8 cellular contexts compared by ENCODE assay signal in genomic region chr17:75088465-75088895, GRCh38. TPM values are rescaled to one million over a fixed set of nuclear protein-coding genes. Genes with fewer than 3 reads are reported as not detected.
DNase-seq lines count a peak whose midpoint lies in the region; ATAC-seq and TF ChIP-seq lines count a peak whose summit lies in the region.

No MANE protein-coding gene starts in this region.

- H3K4me1 ChIP-seq in endodermal cell (ENCODE audit: control insufficient read depth, insufficient read depth, low read length) (peaks cover 6% of the 10 kb centered on the region), muscle layer of duodenum (ENCODE audit: control insufficient read depth in 1 of 2, insufficient read depth in 2 of 2, low read length in 2 of 2) (peaks cover 3 to 19% of the 10 kb centered on the region in 2 donors)

- H3K36me3 ChIP-seq in KOPT-K1 (ENCODE audit: insufficient read depth, low read length), result no peaks in the 10 kb centered on the region
- no peaks in the 10 kb centered on the region for H3K36me3 ChIP-seq in endodermal cell (ENCODE audit: control insufficient read depth, insufficient read depth, low read length)
- H3K36me3 ChIP-seq in muscle layer of duodenum (ENCODE audit: control insufficient read depth in 1 of 2, insufficient read depth in 2 of 2, low read length in 2 of 2), result no peaks in the 10 kb centered on the region

- H3K27me3 ChIP-seq in endodermal cell (ENCODE audit: control insufficient read depth, insufficient read depth, low read length, poor library complexity, severe bottlenecking) (no peaks in the 10 kb centered on the region), muscle layer of duodenum (ENCODE audit: low read depth, low read length) (no peaks in the 10 kb centered on the region)

- H3K9me3 ChIP-seq in KOPT-K1 (ENCODE audit: insufficient read depth, low read length, poor library complexity, severe bottlenecking), result no peaks in the 10 kb centered on the region
- no peaks in the 10 kb centered on the region for H3K9me3 ChIP-seq in endodermal cell (ENCODE audit: control insufficient read depth, low read length)
- H3K9me3 ChIP-seq in muscle layer of duodenum (ENCODE audit: control insufficient read depth in 1 of 2, low read length in 2 of 2), result no peaks in the 10 kb centered on the region

- H3K27ac Mint-ChIP-seq in endodermal cell, result peak overlapping the region; percentile 92

- H3K9me3 Mint-ChIP-seq in endodermal cell, result no peaks in the 10 kb centered on the region

- ATAC-seq in GM18519 (IDR thresholded peaks at IDR 0.05; ENCODE audit: low FRiP score, unreplicated experiment), result no peak

- H3K9ac ChIP-seq in endodermal cell (ENCODE audit: extremely low read depth, low read length, poor library complexity, severe bottlenecking), result peak overlapping the region; percentile 90

- WGBS in endodermal cell (ENCODE audit: insufficient coverage in 1 of 2, insufficient read length in 1 of 2), 2 experiments, result 75 to 90% methylated on average over 4 to 9 of the region's 9 CpGs

- POLR2A ChIA-PET in AG04449 (lab: Yijun Ruan, JAX), result interaction anchor here (0.5 to 1.7 kb wide), 5 partner anchors 10 to 29 kb away, joined by 3 to 12 read pairs (median 3); no protein-coding TSS in a partner anchor

- H3K4me3 Mint-ChIP-seq in endodermal cell, result peak overlapping the region; percentile 82

- no peaks in the 10 kb centered on the region for H3K27me3 Mint-ChIP-seq in endodermal cell (ENCODE audit: insufficient read depth)

- CTCF ChIA-PET in AG04449 (lab: Yijun Ruan, JAX), result interaction anchor here (0.8 to 3.2 kb wide), 11 partner anchors 7 to 127 kb away, joined by 3 to 25 read pairs (median 8); no protein-coding TSS in a partner anchor

- H3K4me1 Mint-ChIP-seq in endodermal cell, result peaks cover 52% of the 10 kb centered on the region

- H3K4me3 ChIP-seq in AG04449 (ENCODE audit: low read depth, low read length) (peak overlapping the region; percentile 69), endodermal cell (ENCODE audit: low read length) (peak overlapping the region; percentile 89), muscle layer of duodenum (ENCODE audit: low read depth in 1 of 2, low read length in 2 of 2) (peak overlapping the region; percentile 55 to 59)

- H3K27ac ChIP-seq in KOPT-K1 (ENCODE audit: low read depth, low read length, poor library complexity, severe bottlenecking) (peak overlapping the region; percentile 59), endodermal cell (ENCODE audit: low read depth, low read length) (no peak overlapping the region), muscle layer of duodenum (ENCODE audit: low read length) (peak overlapping the region; percentile 79)

- TF ChIP-seq CTCF in AG04449 (IDR thresholded peaks at IDR 0.05; ENCODE audit: insufficient read depth, low read length, missing control alignments) (peak; percentile 22), endodermal cell (conservative IDR thresholded peaks at IDR 0.05) (no peak)

- H3K36me3 Mint-ChIP-seq in endodermal cell (ENCODE audit: low read depth), result peaks cover 6% of the 10 kb centered on the region

- DNase-seq in AG04449 (ENCODE audit: low read depth, low spot score) (no peak), endodermal cell (peak; percentile 83), RPMI8226 (no peak), NCI-H446 (lab: John Stamatoyannopoulos, UW) (no peak), NCI-H82 (lab: John Stamatoyannopoulos, UW) (no peak)

RNA-seq across cellular contexts. Expression of gene SLC16A5, which starts 0.7 kb away (rescaled TPM):
- total RNA-seq in endodermal cell, result 10 to 100 TPM; 28.8 to 54.0 TPM
- 10.8 TPM for polyA plus RNA-seq in endodermal cell (2013, experiment 1 of 2)
- polyA plus RNA-seq in endodermal cell (2013, experiment 2 of 2), result 7.6 TPM

RNA-seq across cellular contexts. Expression of gene ARMC7, which starts 21.3 kb away (rescaled TPM):
- total RNA-seq in endodermal cell, result 10 to 100 TPM; 20.0 to 26.6 TPM
- polyA plus RNA-seq in endodermal cell (2013, experiment 1 of 2), result 14.0 TPM
- 12.3 TPM for polyA plus RNA-seq in endodermal cell (2013, experiment 2 of 2)

RNA-seq across cellular contexts. Expression of gene KCTD2, which starts 41.5 kb away (rescaled TPM):
- total RNA-seq in endodermal cell, result 10 to 100 TPM; 27.7 to 32.8 TPM
- 29.2 TPM for polyA plus RNA-seq in endodermal cell (2013, experiment 1 of 2)
- polyA plus RNA-seq in endodermal cell (2013, experiment 2 of 2), result 25.5 TPM

RNA-seq across cellular contexts. Expression of gene ATP5PD, which starts 41.7 kb away (rescaled TPM):
- 100 to 1,000 TPM; 244 to 295 TPM for total RNA-seq in endodermal cell
- polyA plus RNA-seq in endodermal cell (2013, experiment 1 of 2), result 203 TPM
- 189 TPM for polyA plus RNA-seq in endodermal cell (2013, experiment 2 of 2)

RNA-seq across cellular contexts. Expression of gene NT5C, which starts 43.1 kb away (rescaled TPM):
- 10 to 100 TPM; 69.1 to 80.3 TPM for total RNA-seq in endodermal cell
- polyA plus RNA-seq in endodermal cell (2013, experiment 1 of 2), result 71.1 TPM
- polyA plus RNA-seq in endodermal cell (2013, experiment 2 of 2), result 57.0 TPM
